11 cellular contexts compared by ENCODE assay signal in genomic region chr2:230328155-230328458, GRCh38. TPM values are rescaled to one million over a fixed set of nuclear protein-coding genes. Genes with fewer than 3 reads are reported as not detected.
DNase-seq lines count a peak whose midpoint lies in the region; ATAC-seq, FAIRE-seq and TF ChIP-seq lines count a peak whose summit lies in the region.
"Had no signal": no experiment of that assay in that cellular context is flagged by ENCODE, and none has a peak within 500 bp of the region (broad histone marks: within the 10 kb centered on the region; RNA-seq: fewer than 3 reads in every experiment).

No MANE protein-coding gene starts in this region.

- H3K9ac ChIP-seq in KMS-11 (no peak overlapping the region), adipocyte (ENCODE audit: low read length) (no peak overlapping the region)

- 0 out of 2 replicates have a peak, but pooled peaks cover 7% of the 10 kb centered on the region for H3K79me2 ChIP-seq in KMS-11 (ENCODE audit: insufficient read depth, low read depth)

- CTCF ChIA-PET in CD8-positive, alpha-beta T cell (lab: Charles Lee) = interaction anchor here (1.6 to 2.8 kb wide), 3 partner anchors 14 to 109 kb away, joined by 4 to 8 read pairs (median 5); partner anchors contain the start of gene SP110

- peak overlapping the region; percentile 77 for H3K4me3 Mint-ChIP-seq in CD8-positive, alpha-beta T cell
- peak overlapping the region; percentile 79 to 99 (median 96) for H3K4me3 Mint-ChIP-seq in naive thymus-derived CD8-positive, alpha-beta T cell

- peak overlapping the region; percentile 90 for H3K27ac ChIP-seq in CD8-positive, alpha-beta T cell (ENCODE audit: low read depth, low read length)
- no peak overlapping the region for H3K27ac ChIP-seq in KMS-11

- peaks cover 45% of the 10 kb centered on the region for H3K36me3 Mint-ChIP-seq in CD8-positive, alpha-beta T cell
- peaks cover 10 to 41% (median 17%) of the 10 kb centered on the region in 3 donors for H3K36me3 Mint-ChIP-seq in naive thymus-derived CD8-positive, alpha-beta T cell

- DNase-seq in CD8-positive, alpha-beta T cell = no peak
- DNase-seq in adipocyte (ENCODE audit: low read depth) (no peak), hippocampal formation (lab: John Stamatoyannopoulos, UW) (no peak), GM19239 (ENCODE audit: insufficient read length, low spot score) (no peak), Kasumi-1 (lab: John Stamatoyannopoulos, UW) (no peak)
- DNase-seq in naive thymus-derived CD8-positive, alpha-beta T cell = no peak
- DNase-seq: adrenal gland; GOT3; stimulated activated CD4-positive, alpha-beta T cell treated with anti-CD3 and anti-CD28 coated beads, Interleukin-4, amount 100 ng/mL, for 1 hour had no signal

- H2AFZ ChIP-seq in KMS-11 (ENCODE audit: low read depth) = no peak overlapping the region

- H3K9me3 ChIP-seq in CD8-positive, alpha-beta T cell (ENCODE audit: low read length) = no peaks in the 10 kb centered on the region
- H3K9me3 ChIP-seq in adipocyte (ENCODE audit: control insufficient read depth, low read length) = peaks cover 3% of the 10 kb centered on the region
- H3K9me3 ChIP-seq: adrenal gland had no signal

- peak overlapping the region; percentile 84 for H3K27ac Mint-ChIP-seq in CD8-positive, alpha-beta T cell
- H3K27ac Mint-ChIP-seq in naive thymus-derived CD8-positive, alpha-beta T cell = peak overlapping the region; percentile 50 to 100 (median 85)

- H3K4me1 ChIP-seq in CD8-positive, alpha-beta T cell (ENCODE audit: insufficient read depth, low read length) = peaks cover 41% of the 10 kb centered on the region
- H3K4me1 ChIP-seq in KMS-11 (ENCODE audit: low read depth, poor library complexity, severe bottlenecking) (peaks cover 22% of the 10 kb centered on the region), adipocyte (ENCODE audit: control insufficient read depth, insufficient read depth, low read length) (peaks cover 24% of the 10 kb centered on the region)

- peaks cover 80% of the 10 kb centered on the region for H3K4me1 Mint-ChIP-seq in CD8-positive, alpha-beta T cell (ENCODE audit: low read depth)
- peaks cover 47 to 88% (median 83%) of the 10 kb centered on the region in 4 donors for H3K4me1 Mint-ChIP-seq in naive thymus-derived CD8-positive, alpha-beta T cell

- no peak for FAIRE-seq in GM19239 (lab: Jason Lieb, UNC)

- no peaks in the 10 kb centered on the region for H3K27me3 Mint-ChIP-seq in CD8-positive, alpha-beta T cell (ENCODE audit: low read depth)
- no peaks in the 10 kb centered on the region for H3K27me3 Mint-ChIP-seq in naive thymus-derived CD8-positive, alpha-beta T cell

- ATAC-seq in CD8-positive, alpha-beta T cell = no peak
- ATAC-seq in naive thymus-derived CD8-positive, alpha-beta T cell = no peak
- no peak for ATAC-seq in HG03378 (IDR thresholded peaks at IDR 0.05; ENCODE audit: unreplicated experiment)

- H3K4me3 ChIP-seq in CD8-positive, alpha-beta T cell (ENCODE audit: low read depth, low read length) = peak overlapping the region; percentile 80
- no peak overlapping the region for H3K4me3 ChIP-seq in KMS-11 (IDR thresholded peaks at IDR 0.05; ENCODE audit: insufficient read depth, low read depth, low read length)
- peak overlapping the region; percentile 93 for H3K4me3 ChIP-seq in adipocyte (ENCODE audit: low read length)

- peak overlapping the region; percentile 86 for H3K4me2 ChIP-seq in KMS-11

- TF ChIP-seq CTCF in CD8-positive, alpha-beta T cell (IDR thresholded peaks at IDR 0.05) = no peak
- no peak for TF ChIP-seq CTCF in KMS-11 (conservative IDR thresholded peaks at IDR 0.05; ENCODE audit: low read depth, low read length)

- H3K36me3 ChIP-seq in CD8-positive, alpha-beta T cell (ENCODE audit: insufficient read depth, low read length) = no peaks in the 10 kb centered on the region
- H3K36me3 ChIP-seq in KMS-11 (ENCODE audit: insufficient read depth) = no peaks in the 10 kb centered on the region
- no peaks in the 10 kb centered on the region for H3K36me3 ChIP-seq in adipocyte (ENCODE audit: control insufficient read depth, insufficient read depth, low read length, severe bottlenecking)
- H3K36me3 ChIP-seq: adrenal gland had no signal

- POLR2A ChIA-PET in CD8-positive, alpha-beta T cell (lab: Charles Lee) = interaction anchor here (0.8 to 2.0 kb wide), 7 partner anchors 8 to 110 kb away, joined by 3 to 8 read pairs (median 3); partner anchors contain the start of gene SP110
- POLR2A ChIA-PET in naive thymus-derived CD8-positive, alpha-beta T cell (lab: Charles Lee) = interaction anchor here (0.6 to 4.0 kb wide), 8 partner anchors 8 to 1349 kb away, joined by 3 to 36 read pairs (median 4); partner anchors contain the start of gene SP110

- H4K20me1 ChIP-seq in KMS-11 (ENCODE audit: insufficient read depth) = no peaks in the 10 kb centered on the region

- H3K9me3 Mint-ChIP-seq in CD8-positive, alpha-beta T cell = no peaks in the 10 kb centered on the region
- H3K9me3 Mint-ChIP-seq in naive thymus-derived CD8-positive, alpha-beta T cell = peaks cover 0 to 2% (median 0%) of the 10 kb centered on the region in 9 donors

- no peaks in the 10 kb centered on the region for H3K27me3 ChIP-seq in CD8-positive, alpha-beta T cell (ENCODE audit: insufficient read depth, low read length)
- H3K27me3 ChIP-seq in KMS-11 (ENCODE audit: insufficient read depth, low read depth) = no peaks in the 10 kb centered on the region
- H3K27me3 ChIP-seq in adipocyte (replicated peaks; ENCODE audit: control insufficient read depth, insufficient read depth, low read length) = no peaks in the 10 kb centered on the region
- H3K27me3 ChIP-seq: adrenal gland had no signal

- intact Hi-C loops in CD8-positive, alpha-beta T cell (cut with DNase I, micrococcal nuclease) = loop anchor here (5.0 kb wide), 4 partner anchors 41 to 1454 kb away; partner anchors contain the start of genes FBXO36 (in 1 of the 2), PDE6D (in 1 of the 2) and TRIP12 (in 1 of the 2)

RNA-seq across cellular contexts. Expression of gene SP140L, which starts 1.1 kb away (rescaled TPM):
- total RNA-seq in CD8-positive, alpha-beta T cell = 10 to 100 TPM; 69.8 to 70.5 TPM
- total RNA-seq in naive thymus-derived CD8-positive, alpha-beta T cell = 10 to 100 TPM; 91.6 to 91.7 TPM
- polyA plus RNA-seq in naive thymus-derived CD8-positive, alpha-beta T cell = 10 to 100 TPM; 25.3 to 43.1 (median 28.9) TPM
